ENCODE assay signal across 15 cellular contexts in genomic region chr18:10290244-10291240, GRCh38.
A peak's percentile ranks its signal among the peaks of the same experiment; 100 is the strongest.
DNase-seq lines count a peak whose midpoint lies in the region; ATAC-seq, FAIRE-seq and TF ChIP-seq lines count a peak whose summit lies in the region.
"Had no signal": no experiment of that assay in that cellular context is flagged by ENCODE, and none has a peak within 500 bp of the region (broad histone marks: within the 10 kb centered on the region; RNA-seq: fewer than 3 reads in every experiment).

No MANE protein-coding gene starts in this region.

- under 1% methylated on average over 12 of the region's 14 CpGs for WGBS in K562 (ENCODE audit: insufficient coverage, low coverage, missing lambda C conversion rate)

- peak overlapping the region; percentile 39 for H3K27ac Mint-ChIP-seq in mesothelial cell of epicardium
- H3K27ac Mint-ChIP-seq: WTC11 had no signal

- H3K4me3 Mint-ChIP-seq in mesothelial cell of epicardium, result no peak overlapping the region
- H3K4me3 Mint-ChIP-seq in activated T-cell treated with anti-CD3 and anti-CD28 coated beads, Interleukin-2, amount 50 U/mL, for 4 hours, result no peak overlapping the region
- H3K4me3 Mint-ChIP-seq: WTC11 had no signal

- ATAC-seq in left cardiac atrium, result peak; percentile 21 to 34
- ATAC-seq in K562, result peak; percentile 51; the same call in 1 of the 3 replicates
- ATAC-seq in esophagus mucosa, result no peak
- ATAC-seq in activated T-cell treated with anti-CD3 and anti-CD28 coated beads, Interleukin-2, amount 50 U/mL, for 4 hours, result no peak
- no peak for ATAC-seq in GM18868 (IDR thresholded peaks at IDR 0.05; ENCODE audit: unreplicated experiment)
- ATAC-seq: left colon, WTC11 had no signal

- H4K20me1 ChIP-seq in K562 (replicated peaks; ENCODE audit: control insufficient read depth, insufficient read depth, low read length), result no peaks in the 10 kb centered on the region

- FAIRE-seq in K562 (lab: Jason Lieb, UNC), result no peak
- peak; percentile 82 for FAIRE-seq in urothelium cell line (lab: Jason Lieb, UNC)
- FAIRE-seq: A204.1 had no signal

- in situ Hi-C loops in K562 (cut with MboI), result no loop called here

- intact Hi-C loops in left cardiac atrium (cut with DNase I), result no loop called here
- intact Hi-C loops in left ventricle myocardium inferior (cut with micrococcal nuclease), result no loop called here
- intact Hi-C loops in K562 (cut with micrococcal nuclease), result no loop called here

- CTCF ChIA-PET in K562 (lab: Yijun Ruan, JAX; ENCODE audit: low intra/inter-chr PET ratio), result no interaction called here

- H2AFZ ChIP-seq in K562 (ENCODE audit: low read depth, low read length), result no peak overlapping the region

- H3K4me3 ChIP-seq in left ventricle myocardium inferior (no peak overlapping the region), K562 (no peak overlapping the region)
- H3K4me3 ChIP-seq: cardiac muscle cell, heart right ventricle had no signal

- H3K4me1 ChIP-seq in left ventricle myocardium inferior (no peaks in the 10 kb centered on the region), K562 (replicated peaks in 1 of 2; ENCODE audit: control insufficient read depth in 2 of 2, insufficient read depth in 2 of 2, low read length in 2 of 2) (no peaks in the 10 kb centered on the region)

- H3K27ac ChIP-seq in left ventricle myocardium inferior (replicated peaks) (no peak overlapping the region), K562 (ENCODE audit: extremely low read depth, low read depth, low read length) (no peak overlapping the region)
- H3K27ac ChIP-seq: cardiac muscle cell had no signal

- POLR2A ChIA-PET in K562 (lab: Yijun Ruan, JAX), result interaction anchor here (0.6 to 1.5 kb wide), 3 partner anchors 13 to 1270 kb away, joined by 3 to 4 read pairs (median 3); no protein-coding TSS in a partner anchor

- TF ChIP-seq RAD21 in K562 (CRISPR knock-in tag; conservative IDR thresholded peaks at IDR 0.05 in 1 of 2, IDR thresholded peaks at IDR 0.05 in 1 of 2), result no peak

- TF ChIP-seq CTCF in left ventricle myocardium inferior (IDR thresholded peaks at IDR 0.05; ENCODE audit: borderline replicate concordance), result no peak
- TF ChIP-seq CTCF in K562 (IDR thresholded peaks at IDR 0.05 in 2 of 3, conservative IDR thresholded peaks at IDR 0.05 in 1 of 3; ENCODE audit: insufficient read depth in 2 of 3, low read depth in 1 of 3, low read length in 3 of 3), result no peak
- TF ChIP-seq CTCF in mesothelial cell of epicardium (IDR thresholded peaks at IDR 0.05; ENCODE audit: unreplicated experiment), result no peak

- H3K4me2 ChIP-seq in K562 (ENCODE audit: insufficient read depth, low read length), result no peak overlapping the region

- H3K9ac ChIP-seq in K562 (ENCODE audit: insufficient read depth in 1 of 2, low read depth in 2 of 2, low read length in 2 of 2), result peak overlapping the region in 1 of 2 experiments; percentile 36; a peak in 1 of 4 replicates

- peaks cover 13% of the 10 kb centered on the region for H3K9me3 Mint-ChIP-seq in mesothelial cell of epicardium
- H3K9me3 Mint-ChIP-seq in activated T-cell treated with anti-CD3 and anti-CD28 coated beads, Interleukin-2, amount 50 U/mL, for 4 hours, result peaks cover 11% of the 10 kb centered on the region

- H3K9me3 ChIP-seq in left ventricle myocardium inferior (replicated peaks), result peaks cover 10% of the 10 kb centered on the region
- H3K9me3 ChIP-seq in K562 (replicated peaks; ENCODE audit: control insufficient read depth, insufficient read depth, low read depth, low read length), result no peaks in the 10 kb centered on the region

- peaks cover 2% of the 10 kb centered on the region for H3K36me3 Mint-ChIP-seq in mesothelial cell of epicardium
- no peaks in the 10 kb centered on the region for H3K36me3 Mint-ChIP-seq in activated T-cell treated with anti-CD3 and anti-CD28 coated beads, Interleukin-2, amount 50 U/mL, for 4 hours (ENCODE audit: insufficient read depth)

- H3K27me3 ChIP-seq in left ventricle myocardium inferior (ENCODE audit: low read depth), result no peaks in the 10 kb centered on the region
- peaks cover 13 to 38% of the 10 kb centered on the region in 2 experiments; a peak in 4 of 5 replicates for H3K27me3 ChIP-seq in K562 (ENCODE audit: control insufficient read depth in 2 of 2, insufficient read depth in 2 of 2, low read length in 2 of 2)
- H3K27me3 ChIP-seq: cardiac muscle cell, heart right ventricle had no signal

- no peaks in the 10 kb centered on the region for H3K79me2 ChIP-seq in K562 (ENCODE audit: control insufficient read depth, insufficient read depth, low read length)

- DNase-seq in left cardiac atrium, result no peak
- DNase-seq in left ventricle myocardium inferior, result no peak
- no peak for DNase-seq in K562 (ENCODE audit: extremely low read depth in 1 of 4, low spot score in 3 of 4)
- DNase-seq in mesothelial cell of epicardium (ENCODE audit: low spot score in 2 of 2, unreplicated experiment in 2 of 2), result no peak
- no peak for DNase-seq in urothelium cell line (ENCODE audit: low spot score)
- DNase-seq in activated T-cell treated with anti-CD3 and anti-CD28 coated beads, Interleukin-2, amount 50 U/mL, for 4 hours, result no peak
- DNase-seq: activated naive CD4-positive, alpha-beta T cell treated with anti-CD3 and anti-CD28 coated beads, Interleukin-2, amount 50 U/mL, for 16 hours; heart right ventricle; left colon; NK-92 treated with Interleukin-12 subunit alpha and Interleukin-12 subunit beta, amount 100 ng/mL, for 24 hours had no signal

- H3K36me3 ChIP-seq in left ventricle myocardium inferior, result no peaks in the 10 kb centered on the region
- H3K36me3 ChIP-seq in K562 (ENCODE audit: control insufficient read depth, insufficient read depth, low read length), result no peaks in the 10 kb centered on the region
- H3K36me3 ChIP-seq: cardiac muscle cell, heart right ventricle had no signal

- BruUV-seq in K562 (replicated peaks; lab: Mats Ljungman, UMichigan), result no TSS peak

- no peaks in the 10 kb centered on the region for H3K27me3 Mint-ChIP-seq in mesothelial cell of epicardium (ENCODE audit: low read depth)
- no peaks in the 10 kb centered on the region for H3K27me3 Mint-ChIP-seq in activated T-cell treated with anti-CD3 and anti-CD28 coated beads, Interleukin-2, amount 50 U/mL, for 4 hours (ENCODE audit: low read depth)

- TF ChIP-seq POLR2A in K562 (conservative IDR thresholded peaks at IDR 0.05), result no peak

- no peaks in the 10 kb centered on the region for H3K9me1 ChIP-seq in K562 (ENCODE audit: control insufficient read depth, insufficient read depth, low read length)

- TF ChIP-seq EP300 in K562 (IDR thresholded peaks at IDR 0.05; ENCODE audit: low read length), result no peak

- H3K4me1 Mint-ChIP-seq in mesothelial cell of epicardium, result peaks cover 8% of the 10 kb centered on the region
- H3K4me1 Mint-ChIP-seq in activated T-cell treated with anti-CD3 and anti-CD28 coated beads, Interleukin-2, amount 50 U/mL, for 4 hours (ENCODE audit: low read depth), result no peaks in the 10 kb centered on the region

TF ChIP-seq in K562, 482 proteins besides CTCF, POLR2A, EP300 and RAD21 (continues in another document):
- TF ChIP-seq, protein P1, sequence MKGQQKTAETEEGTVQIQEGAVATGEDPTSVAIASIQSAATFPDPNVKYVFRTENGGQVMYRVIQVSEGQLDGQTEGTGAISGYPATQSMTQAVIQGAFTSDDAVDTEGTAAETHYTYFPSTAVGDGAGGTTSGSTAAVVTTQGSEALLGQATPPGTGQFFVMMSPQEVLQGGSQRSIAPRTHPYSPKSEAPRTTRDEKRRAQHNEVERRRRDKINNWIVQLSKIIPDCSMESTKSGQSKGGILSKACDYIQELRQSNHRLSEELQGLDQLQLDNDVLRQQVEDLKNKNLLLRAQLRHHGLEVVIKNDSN (CRISPR knock-in tag; IDR thresholded peaks at IDR 0.05), result peak; percentile 59
- peak; percentile 21; the same call in 1 of the 2 replicates for TF ChIP-seq CREB5 (CRISPR knock-in tag; IDR thresholded peaks at IDR 0.05)
- no peak for TF ChIP-seq NFRKB (IDR thresholded peaks at IDR 0.05; ENCODE audit: low read depth)
- TF ChIP-seq NRF1 (conservative IDR thresholded peaks at IDR 0.05 in 1 of 2, IDR thresholded peaks at IDR 0.05 in 1 of 2), result peak; percentile 45 to 46; a peak in 3 of 4 replicates
- TF ChIP-seq ZNF282 (CRISPR knock-in tag; IDR thresholded peaks at IDR 0.05), result no peak
- peak; percentile 79 for TF ChIP-seq RAD51 (IDR thresholded peaks at IDR 0.05; ENCODE audit: borderline replicate concordance, low read depth)
- TF ChIP-seq, protein P2, sequence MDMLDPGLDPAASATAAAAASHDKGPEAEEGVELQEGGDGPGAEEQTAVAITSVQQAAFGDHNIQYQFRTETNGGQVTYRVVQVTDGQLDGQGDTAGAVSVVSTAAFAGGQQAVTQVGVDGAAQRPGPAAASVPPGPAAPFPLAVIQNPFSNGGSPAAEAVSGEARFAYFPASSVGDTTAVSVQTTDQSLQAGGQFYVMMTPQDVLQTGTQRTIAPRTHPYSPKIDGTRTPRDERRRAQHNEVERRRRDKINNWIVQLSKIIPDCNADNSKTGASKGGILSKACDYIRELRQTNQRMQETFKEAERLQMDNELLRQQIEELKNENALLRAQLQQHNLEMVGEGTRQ (CRISPR knock-in tag; IDR thresholded peaks at IDR 0.05), result peak; percentile 80
- TF ChIP-seq L3MBTL2 (IDR thresholded peaks at IDR 0.05), result peak; percentile 41; the same call in 1 of the 2 replicates
- no peak for TF ChIP-seq ZNF586 (CRISPR knock-in tag; conservative IDR thresholded peaks at IDR 0.05)
- TF ChIP-seq SMAD3 (CRISPR knock-in tag; conservative IDR thresholded peaks at IDR 0.05), result 0 out of 2 replicates have a peak, but pooled peaks have one; percentile 38
- TF ChIP-seq ZNF263 (CRISPR knock-in tag; IDR thresholded peaks at IDR 0.05; ENCODE audit: borderline replicate concordance), result no peak
- TF ChIP-seq E2F6 (IDR thresholded peaks at IDR 0.05; ENCODE audit: borderline replicate concordance in 1 of 2, extremely low read depth in 1 of 2, insufficient read depth in 1 of 2, insufficient read length in 1 of 2, low read depth in 1 of 2, low read length in 1 of 2, poor library complexity in 1 of 2, severe bottlenecking in 1 of 2), result peak in 1 of 2 experiments; percentile 37

Comparison
In these comparisons a context has a peak if more than half of its experiments do, and no peak if none do; other contexts are left out.
1. ATAC-seq: peak in left cardiac atrium (2 of 2) and K562 (single experiment); none in esophagus mucosa (single experiment), activated T-cell treated with anti-CD3 and anti-CD28 coated beads, Interleukin-2, amount 50 U/mL, for 4 hours (0 of 2) and GM18868 (single experiment).